Comparison of ENCODE assay signal across 8 cellular contexts in the genomic region with DNA sequence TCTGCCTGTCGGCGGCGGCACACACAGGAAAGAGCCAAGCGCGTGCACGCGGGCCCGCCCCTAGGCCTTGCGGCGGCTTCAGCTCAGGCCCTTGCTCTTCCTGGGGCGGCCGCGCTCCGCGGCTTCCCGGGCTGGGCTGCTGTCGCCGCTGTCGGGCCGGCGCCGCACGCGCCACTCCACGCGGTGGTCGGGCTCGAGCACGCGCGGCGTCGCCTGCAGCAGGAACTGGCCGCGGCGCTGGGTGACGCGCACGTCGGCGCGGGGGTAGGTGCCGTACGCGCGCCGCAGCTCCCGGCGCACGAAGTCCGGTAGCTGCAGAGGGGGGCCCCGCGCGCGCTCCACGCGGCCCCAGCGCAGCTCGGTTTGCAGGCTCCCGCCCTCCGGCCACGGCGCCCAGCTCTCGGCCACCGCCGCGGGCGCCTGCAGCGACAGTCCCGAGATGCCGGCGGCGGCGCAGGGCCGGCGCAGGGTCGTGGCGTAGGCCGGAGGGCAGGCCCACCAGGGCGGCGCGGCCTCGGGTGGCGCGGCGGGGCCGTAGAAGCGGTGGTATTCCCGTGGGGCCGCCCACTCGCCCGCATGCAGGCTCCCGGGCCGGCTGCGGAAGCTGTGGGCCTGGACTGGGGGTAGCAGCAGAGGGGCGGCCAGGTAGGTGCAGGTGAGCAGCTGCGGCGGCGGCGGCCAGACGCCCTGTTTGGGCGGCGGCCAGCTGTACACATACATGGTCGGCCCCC. TPM values are rescaled to one million over a fixed set of nuclear protein-coding genes. Genes with fewer than 3 reads are reported as not detected.
DNase-seq lines count a peak whose midpoint lies in the region; ATAC-seq lines count a peak whose summit lies in the region.

No MANE protein-coding gene starts in this region.

- DNase-seq in COLO829 (ENCODE audit: low spot score) (peak; percentile 38), HPDE6-E6E7 (ENCODE audit: extremely low spot score) (peak; percentile 67), NT2/D1 (ENCODE audit: low read depth, low spot score) (no peak), epidermal melanocyte (ENCODE audit: insufficient read length, low spot score) (peak; percentile 75)
- peak; percentile 89 for DNase-seq in activated CD8-positive, alpha-beta memory T cell treated with anti-CD3 and anti-CD28 coated beads, Interleukin-2, amount 50 U/mL, for 4 hours
- peak; percentile 76 to 77 for DNase-seq in stimulated activated CD8-positive, alpha-beta memory T cell treated with anti-CD3 and anti-CD28 coated beads, Interleukin-2, amount 100 ng/mL, for 48 hours (ENCODE audit: low read depth in 2 of 2)

- H3K4me1 ChIP-seq in NT2/D1 (ENCODE audit: insufficient read depth, insufficient read length) (peaks cover 9% of the 10 kb centered on the region), mononuclear cell (ENCODE audit: insufficient read depth, low read length) (peaks cover 58% of the 10 kb centered on the region)

- H3K36me3 ChIP-seq in NT2/D1 (ENCODE audit: insufficient read depth, insufficient read length, low read length): peaks cover 5% of the 10 kb centered on the region

- no peaks in the 10 kb centered on the region for H3K9me3 ChIP-seq in NT2/D1 (ENCODE audit: insufficient read depth, low read length)
- H3K9me3 ChIP-seq in mononuclear cell (ENCODE audit: low read depth, low read length): no peaks in the 10 kb centered on the region

- H3K9ac ChIP-seq in NT2/D1 (ENCODE audit: insufficient read length, low read depth): peak overlapping the region; percentile 94

- peak; percentile 60 for ATAC-seq in GM19468 (IDR thresholded peaks at IDR 0.05; ENCODE audit: extremely low read depth, unreplicated experiment)

- H3K27me3 ChIP-seq in NT2/D1 (ENCODE audit: insufficient read depth, insufficient read length) (no peaks in the 10 kb centered on the region), mononuclear cell (ENCODE audit: insufficient read depth, low read length) (no peaks in the 10 kb centered on the region)

- H3K4me3 ChIP-seq in NT2/D1 (ENCODE audit: insufficient read length, low read depth): peak overlapping the region; percentile 84
- peak overlapping the region; percentile 78 for H3K4me3 ChIP-seq in mononuclear cell (ENCODE audit: low read length)

RNA-seq across cellular contexts. Expression of gene C10orf95, which starts 0.8 kb away (rescaled TPM):
- total RNA-seq in mononuclear cell: 0.10 TPM

RNA-seq across cellular contexts. Expression of gene CUEDC2, which starts 18.2 kb away (rescaled TPM):
- total RNA-seq in mononuclear cell: 16.0 TPM

RNA-seq across cellular contexts. Expression of gene FBXL15, which starts 29.9 kb away (rescaled TPM):
- 4.7 TPM for total RNA-seq in mononuclear cell

RNA-seq across cellular contexts. Expression of gene PSD, which starts 32.0 kb away (rescaled TPM):
- 4.1 TPM for total RNA-seq in mononuclear cell

RNA-seq across cellular contexts. Expression of gene ACTR1A, which starts 52.0 kb away (rescaled TPM):
- 52.6 TPM for total RNA-seq in mononuclear cell
